ENCODE assay signal across 20 cellular contexts in genomic region chr1:26630634-26631033, GRCh38.
DNase-seq lines count a peak whose midpoint lies in the region; ATAC-seq and TF ChIP-seq lines count a peak whose summit lies in the region.
"Had no signal": no experiment of that assay in that cellular context is flagged by ENCODE, and none has a peak within 500 bp of the region (broad histone marks: within the 10 kb centered on the region; RNA-seq: fewer than 3 reads in every experiment).

No MANE protein-coding gene starts in this region.

- H3K27me3 Mint-ChIP-seq in MCF 10A (ENCODE audit: insufficient read depth, unreplicated experiment) (no peaks in the 10 kb centered on the region), WTC11 (ENCODE audit: low read depth) (no peaks in the 10 kb centered on the region)
- H3K27me3 Mint-ChIP-seq: CD4-positive, alpha-beta memory T cell had no signal

- no peak for DNase-seq in MCF 10A (ENCODE audit: unreplicated experiment)
- no peak for DNase-seq in mammary epithelial cell
- DNase-seq in stimulated activated CD4-positive, alpha-beta T cell treated with anti-CD3 and anti-CD28 coated beads, Interleukin-4, amount 100 ng/mL, for 1 hour, result no peak
- no peak for DNase-seq in epidermal melanocyte (ENCODE audit: insufficient read length, low spot score)
- DNase-seq in WTC11 (ENCODE audit: low spot score), result no peak
- no peak for DNase-seq in A673 (ENCODE audit: low spot score)
- DNase-seq: 8988T; CD4-positive, alpha-beta memory T cell; EL; NCI-H1048; NCI-H1436 treated with DMSO at 0.1 percent for 48 hours; NCI-H2029 treated with DMSO at 0.1 percent for 48 hours; NCI-H2171; NCI-H526; PC-9; SIG-M5 had no signal

- no peaks in the 10 kb centered on the region for H4K20me1 ChIP-seq in mammary epithelial cell (ENCODE audit: insufficient read depth, low read length)

- BruUV-seq in MCF 10A (replicated peaks; lab: Mats Ljungman, UMichigan) (no TSS peak), mammary epithelial cell (replicated peaks; lab: Mats Ljungman, UMichigan) (no TSS peak), A673 (replicated peaks; lab: Mats Ljungman, UMichigan) (no TSS peak)

- H3K27ac Mint-ChIP-seq in MCF 10A (ENCODE audit: low read depth, unreplicated experiment) (peak overlapping the region; percentile 42), WTC11 (no peak overlapping the region)

- TF ChIP-seq RAD21 in liver (IDR thresholded peaks at IDR 0.05), result peak in 1 of 2 donors; percentile 15

- dilution Hi-C loops in mammary epithelial cell (cut with HindIII; ENCODE audit: low sequenced_read_pairs), result no loop called here

- H3K27me3 ChIP-seq in mammary epithelial cell (ENCODE audit: insufficient read depth, low read length), result no peaks in the 10 kb centered on the region
- H3K27me3 ChIP-seq in liver (ENCODE audit: control insufficient read depth in 4 of 4, insufficient read depth in 4 of 4, low read length in 3 of 4), result no peaks in the 10 kb centered on the region
- H3K27me3 ChIP-seq in parathyroid adenoma (ENCODE audit: control insufficient read depth, insufficient read depth, low read length), result no peaks in the 10 kb centered on the region
- no peaks in the 10 kb centered on the region for H3K27me3 ChIP-seq in A673 (replicated peaks; ENCODE audit: insufficient read depth, low read depth, low read length, poor library complexity)

- TF ChIP-seq CTCF in MCF 10A (IDR thresholded peaks at IDR 0.05; ENCODE audit: unreplicated experiment) (no peak), mammary epithelial cell (conservative IDR thresholded peaks at IDR 0.05 in 1 of 2, IDR thresholded peaks at IDR 0.05 in 1 of 2; ENCODE audit: extremely low read depth in 1 of 2, insufficient read depth in 1 of 2, low read depth in 1 of 2, low read length in 2 of 2) (no peak), liver (IDR thresholded peaks at IDR 0.05; ENCODE audit: low read depth, low read length, missing input control) (no peak), parathyroid adenoma (IDR thresholded peaks at IDR 0.05) (no peak), WTC11 (IDR thresholded peaks at IDR 0.05) (no peak), A673 (conservative IDR thresholded peaks at IDR 0.05; ENCODE audit: low read depth, low read length) (no peak)

- H3K4me2 ChIP-seq in mammary epithelial cell (ENCODE audit: insufficient read depth, low read depth, low read length), result no peak overlapping the region
- H3K4me2 ChIP-seq in parathyroid adenoma (ENCODE audit: low read length), result no peak overlapping the region
- H3K4me2 ChIP-seq: PC-9 had no signal

- intact Hi-C loops in MCF 10A (cut with micrococcal nuclease) (no loop called here), mammary epithelial cell (cut with micrococcal nuclease) (no loop called here), A673 (cut with micrococcal nuclease; ENCODE audit: unreplicated experiment) (no loop called here)

- H3K4me1 ChIP-seq in mammary epithelial cell (ENCODE audit: insufficient read depth, low read length) (no peaks in the 10 kb centered on the region), liver (ENCODE audit: control insufficient read depth in 4 of 4, insufficient read depth in 4 of 4, low read length in 3 of 4) (peaks cover 0 to 6% (median 1%) of the 10 kb centered on the region in 4 donors), parathyroid adenoma (no peaks in the 10 kb centered on the region), A673 (ENCODE audit: insufficient read depth, low read length, poor library complexity, severe bottlenecking) (no peaks in the 10 kb centered on the region)

- no peaks in the 10 kb centered on the region for H3K79me2 ChIP-seq in mammary epithelial cell (ENCODE audit: insufficient read depth, low read length)
- no peaks in the 10 kb centered on the region for H3K79me2 ChIP-seq in parathyroid adenoma

- POLR2A ChIA-PET in MCF 10A (lab: Yijun Ruan, JAX), result no interaction called here
- POLR2A ChIA-PET in WTC11 (lab: Charles Lee), result no interaction called here
- POLR2A ChIA-PET in A673 (lab: Charles Lee; ENCODE audit: low non-redundant PET), result no interaction called here

- H3K36me3 ChIP-seq in mammary epithelial cell (ENCODE audit: insufficient read depth, low read length) (no peaks in the 10 kb centered on the region), liver (ENCODE audit: control insufficient read depth in 4 of 4, insufficient read depth in 3 of 4, low read depth in 1 of 4, low read length in 3 of 4) (no peaks in the 10 kb centered on the region), parathyroid adenoma (ENCODE audit: control insufficient read depth, insufficient read depth, low read length) (no peaks in the 10 kb centered on the region), A673 (ENCODE audit: insufficient read depth, low read length, poor library complexity, severe bottlenecking) (no peaks in the 10 kb centered on the region)

- H3K27ac ChIP-seq in mammary epithelial cell (ENCODE audit: insufficient read depth, low read depth, low read length), result no peak overlapping the region
- H3K27ac ChIP-seq in liver (ENCODE audit: low read depth in 1 of 2, low read length in 2 of 2), result no peak overlapping the region
- no peak overlapping the region for H3K27ac ChIP-seq in parathyroid adenoma
- no peak overlapping the region for H3K27ac ChIP-seq in A673 (ENCODE audit: low read depth, low read length, poor library complexity, severe bottlenecking)
- H3K27ac ChIP-seq: PC-9, RWPE1 had no signal

- WGBS in mammary epithelial cell (ENCODE audit: low coverage, missing lambda C conversion rate), result 85% methylated on average over 3 of the region's 3 CpGs
- WGBS in liver, result 56% methylated on average over 3 of the region's 3 CpGs

- H3K36me3 Mint-ChIP-seq in MCF 10A (ENCODE audit: insufficient read depth, unreplicated experiment) (peaks cover 7% of the 10 kb centered on the region), WTC11 (peaks cover 4% of the 10 kb centered on the region; the same call in 1 of the 2 replicates)
- H3K36me3 Mint-ChIP-seq: CD4-positive, alpha-beta memory T cell had no signal

- H2AFZ ChIP-seq in mammary epithelial cell (ENCODE audit: low read depth, low read length) (no peak overlapping the region), parathyroid adenoma (peak overlapping the region; percentile 38)
- H2AFZ ChIP-seq: PC-9 had no signal

- peaks cover 4% of the 10 kb centered on the region for H3K4me1 Mint-ChIP-seq in MCF 10A (ENCODE audit: insufficient read depth, unreplicated experiment)
- peaks cover 3% of the 10 kb centered on the region; the same call in 1 of the 2 replicates for H3K4me1 Mint-ChIP-seq in WTC11
- H3K4me1 Mint-ChIP-seq: CD4-positive, alpha-beta memory T cell had no signal

- H3K4me3 ChIP-seq in mammary epithelial cell (replicated peaks in 1 of 3; ENCODE audit: insufficient read depth in 1 of 3, low read depth in 2 of 3, low read length in 3 of 3) (no peak overlapping the region), liver (ENCODE audit: low read depth in 1 of 3, low read length in 3 of 3) (no peak overlapping the region), parathyroid adenoma (ENCODE audit: low read depth, low read length) (no peak overlapping the region), A673 (ENCODE audit: low read depth, low read length, poor library complexity, severe bottlenecking) (no peak overlapping the region)
- H3K4me3 ChIP-seq: GM12878, PC-9 had no signal

- ATAC-seq in WTC11, result no peak
- ATAC-seq: GM12878 had no signal

- H3K9me3 Mint-ChIP-seq in MCF 10A (ENCODE audit: unreplicated experiment), result no peaks in the 10 kb centered on the region
- peaks cover 11% of the 10 kb centered on the region for H3K9me3 Mint-ChIP-seq in WTC11
- H3K9me3 Mint-ChIP-seq: CD4-positive, alpha-beta memory T cell had no signal

- in situ Hi-C loops in mammary epithelial cell (cut with MboI; ENCODE audit: low sequenced_read_pairs in 2 of 2), result no loop called here

- H3K4me3 Mint-ChIP-seq in MCF 10A (ENCODE audit: unreplicated experiment) (no peak overlapping the region), WTC11 (no peak overlapping the region)
- H3K4me3 Mint-ChIP-seq: CD4-positive, alpha-beta memory T cell had no signal

- CTCF ChIA-PET in MCF 10A (lab: Yijun Ruan, JAX) (interaction anchor here (0.6 to 1.6 kb wide), 3 partner anchors 15 to 30 kb away, joined by 3 to 4 read pairs (median 3); no protein-coding TSS in a partner anchor), mammary epithelial cell (lab: Charles Lee; ENCODE audit: low non-redundant PET) (no interaction called here), WTC11 (lab: Charles Lee) (interaction anchor here (0.6 to 0.7 kb wide), 2 partner anchors 158 to 196 kb away, joined by 3 read pairs; partner anchors contain the start of genes HMGN2 and ZDHHC18), A673 (lab: Charles Lee) (no interaction called here)

- no peaks in the 10 kb centered on the region for H3K9me3 ChIP-seq in mammary epithelial cell (replicated peaks; ENCODE audit: insufficient read depth, low read length)
- no peaks in the 10 kb centered on the region for H3K9me3 ChIP-seq in liver (ENCODE audit: control insufficient read depth in 4 of 4, low read length in 3 of 4)
- H3K9me3 ChIP-seq in parathyroid adenoma (ENCODE audit: control insufficient read depth, low read length), result peaks cover 3% of the 10 kb centered on the region
- no peaks in the 10 kb centered on the region for H3K9me3 ChIP-seq in A673 (ENCODE audit: low read depth, low read length, poor library complexity, severe bottlenecking)

- H3K9ac ChIP-seq in mammary epithelial cell (ENCODE audit: insufficient read depth, low read length), result no peak overlapping the region
- H3K9ac ChIP-seq in liver (ENCODE audit: low read depth in 1 of 2, low read length in 2 of 2), result no peak overlapping the region
- H3K9ac ChIP-seq in parathyroid adenoma, result no peak overlapping the region

TF ChIP-seq in liver, 16 proteins besides CTCF, POLR2A, EP300 and RAD21:
- TF ChIP-seq RXRA (IDR thresholded peaks at IDR 0.05) (peak; percentile 34 to 80), FOXA1 (IDR thresholded peaks at IDR 0.05) (no peak), HNF4A (conservative IDR thresholded peaks at IDR 0.05) (peak in 1 of 2 donors; percentile 46), SP1 (IDR thresholded peaks at IDR 0.05) (peak; percentile 70)

TF ChIP-seq in WTC11, 78 proteins besides CTCF, POLR2A, EP300 and RAD21 (continues in another document):
- TF ChIP-seq JAZF1 (CRISPR knock-in tag; IDR thresholded peaks at IDR 0.05), result no peak
- TF ChIP-seq, protein P1, sequence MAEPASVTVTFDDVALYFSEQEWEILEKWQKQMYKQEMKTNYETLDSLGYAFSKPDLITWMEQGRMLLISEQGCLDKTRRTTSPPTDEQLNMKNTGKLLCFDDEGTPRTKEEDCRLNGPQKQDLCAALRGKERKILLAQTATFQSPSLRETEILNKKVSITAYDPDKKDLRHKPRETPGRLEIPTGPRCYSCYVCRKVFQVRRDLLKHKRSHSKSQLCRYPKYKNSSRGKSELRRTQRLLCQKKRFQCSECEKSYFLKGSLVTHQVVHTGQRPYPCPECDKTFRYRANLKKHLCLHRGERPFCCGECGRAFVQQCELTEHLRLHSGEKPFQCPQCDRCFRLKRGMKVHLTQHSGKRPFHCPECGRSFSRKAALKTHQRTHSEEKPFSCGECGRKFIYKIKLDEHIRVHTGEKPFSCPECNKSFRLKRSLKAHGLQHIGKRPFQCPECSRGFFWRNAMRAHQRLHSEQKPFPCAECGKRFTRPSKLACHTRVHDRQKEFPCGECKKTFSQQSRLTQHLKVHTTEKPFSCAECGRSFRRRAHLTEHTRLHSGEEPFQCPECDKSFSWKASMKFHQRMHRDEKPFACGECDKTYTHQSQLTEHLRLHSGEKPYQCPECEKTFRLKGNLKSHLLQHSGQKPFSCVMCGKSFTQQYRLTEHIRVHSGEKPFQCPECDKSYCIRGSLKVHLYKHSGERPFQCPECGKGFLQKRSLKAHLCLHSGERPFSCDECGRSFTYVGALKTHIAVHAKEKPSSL (CRISPR knock-in tag; conservative IDR thresholded peaks at IDR 0.05), result no peak

Comparison
In these comparisons a context has a peak if more than half of its experiments do, and no peak if none do; other contexts are left out.
1. CTCF ChIA-PET loops: an anchor here in MCF 10A (0.6 to 1.6 kb wide) and WTC11 (0.6 to 0.7 kb wide); none called in mammary epithelial cell and A673.